In the genomic region with DNA sequence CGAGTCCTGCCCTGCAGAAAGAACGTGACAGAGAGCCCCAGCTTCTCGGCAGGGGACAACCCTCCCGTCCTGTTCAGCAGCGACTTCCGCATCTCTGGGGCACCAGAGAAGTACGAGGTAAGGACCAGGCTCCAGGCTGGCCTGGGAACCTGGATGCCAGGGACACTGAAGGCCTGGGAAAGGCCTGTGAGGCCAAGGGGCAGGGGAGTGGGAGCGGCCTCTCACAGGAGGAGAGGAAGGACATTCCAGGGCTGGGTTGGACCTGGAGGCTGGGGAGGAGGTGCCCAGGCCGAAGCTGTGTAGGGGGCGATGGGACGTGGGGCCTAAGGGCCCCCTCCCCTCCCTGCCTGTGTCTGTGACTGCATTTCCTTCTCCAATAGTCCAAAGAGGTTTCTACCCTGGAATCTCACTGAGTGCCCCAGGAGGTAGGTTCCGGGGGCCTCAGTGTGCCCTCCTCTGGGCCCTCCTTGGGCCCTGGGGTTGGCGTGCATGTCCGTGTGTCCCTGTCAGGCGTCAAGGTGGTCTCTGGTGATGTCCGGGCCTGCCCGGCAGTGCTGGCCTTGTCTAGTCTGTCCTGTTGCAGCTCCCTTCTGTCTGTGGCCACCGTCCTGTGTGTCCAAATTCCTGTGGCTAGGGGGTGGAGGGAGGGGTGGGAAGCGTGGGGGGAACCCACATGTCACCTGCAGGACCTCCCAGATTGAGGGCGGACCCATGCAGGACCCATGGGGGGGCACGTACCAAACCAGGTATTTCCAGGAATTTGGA, we compare ENCODE assay signal across 18 cellular contexts. TPM values are rescaled to one million over a fixed set of nuclear protein-coding genes. Genes with fewer than 3 reads are reported as not detected.
DNase-seq lines count a peak whose midpoint lies in the region; ATAC-seq, FAIRE-seq and TF ChIP-seq lines count a peak whose summit lies in the region.
"Had no signal": no experiment of that assay in that cellular context is flagged by ENCODE, and none has a peak within 500 bp of the region (broad histone marks: within the 10 kb centered on the region; RNA-seq: fewer than 3 reads in every experiment).

No MANE protein-coding gene starts in this region.

- peaks cover 19% of the 10 kb centered on the region for H3K27me3 Mint-ChIP-seq in dendritic cell treated with granulocyte-macrophage colony-stimulating factor and Interleukin-4, amounts not matched to agents 40 ng/mL and 50 ng/mL, for 4 days
- no peaks in the 10 kb centered on the region for H3K27me3 Mint-ChIP-seq in mesothelial cell of epicardium (ENCODE audit: low read depth)

- no peak overlapping the region for H2BK5ac ChIP-seq in IMR-90 (ENCODE audit: low read depth, low read length, poor library complexity, severe bottlenecking)

- H3K4me1 Mint-ChIP-seq in dendritic cell treated with granulocyte-macrophage colony-stimulating factor and Interleukin-4, amounts not matched to agents 40 ng/mL and 50 ng/mL, for 4 days (ENCODE audit: low read depth) = peaks cover 44% of the 10 kb centered on the region
- peaks cover 71% of the 10 kb centered on the region for H3K4me1 Mint-ChIP-seq in mesothelial cell of epicardium

- no peak overlapping the region for H4K8ac ChIP-seq in IMR-90 (ENCODE audit: low read depth in 2 of 2, low read length in 2 of 2)

- no peaks in the 10 kb centered on the region for H3K9me1 ChIP-seq in IMR-90 (ENCODE audit: insufficient read depth, low read length)

- no peaks in the 10 kb centered on the region; the same call in 1 of the 2 replicates for H3K27me3 ChIP-seq in IMR-90 (ENCODE audit: control insufficient read depth, insufficient read depth, low read length)
- H3K27me3 ChIP-seq: Peyer's patch had no signal

- no peak overlapping the region for H3K27ac ChIP-seq in IMR-90 (ENCODE audit: insufficient read depth, low read length)
- H3K27ac ChIP-seq: Peyer's patch had no signal

- no TSS peak for BruUV-seq in IMR-90 (replicated peaks; lab: Mats Ljungman, UMichigan)

- WGBS in IMR-90 (ENCODE audit: extremely low coverage in 2 of 2, insufficient read length in 1 of 2), 2 experiments = 68% methylated on average over 9 of the region's 21 CpGs; no CpG with 5 or more reads in 1 of the 2 experiments

- H2BK20ac ChIP-seq in IMR-90 (ENCODE audit: low read depth, low read length) = no peak overlapping the region

- no peak overlapping the region for H2AK9ac ChIP-seq in IMR-90 (replicated peaks; ENCODE audit: low read depth, low read length, poor library complexity)

- FAIRE-seq in urothelium cell line (lab: Jason Lieb, UNC) (no peak), GM19239 (lab: Jason Lieb, UNC) (no peak)

- no peak overlapping the region for H4K91ac ChIP-seq in IMR-90 (ENCODE audit: insufficient read depth, low read depth, low read length)

- H3K23ac ChIP-seq in IMR-90 (ENCODE audit: low read depth, low read length) = no peak overlapping the region

- dilution Hi-C loops in IMR-90 (cut with HindIII; ENCODE audit: low sequenced_read_pairs, unreplicated experiment) = no loop called here

- H3K79me1 ChIP-seq in IMR-90 (ENCODE audit: low read depth in 1 of 2, low read length in 2 of 2) = no peaks in the 10 kb centered on the region

- no peak overlapping the region for H2BK15ac ChIP-seq in IMR-90 (ENCODE audit: low read depth, low read length)

- TF ChIP-seq CTCF in IMR-90 (conservative IDR thresholded peaks at IDR 0.05; ENCODE audit: low read depth, low read length) = no peak
- no peak for TF ChIP-seq CTCF in mesothelial cell of epicardium (IDR thresholded peaks at IDR 0.05; ENCODE audit: unreplicated experiment)

- H3K36me3 ChIP-seq in IMR-90 (ENCODE audit: control insufficient read depth, insufficient read depth, low read length) = no peaks in the 10 kb centered on the region
- H3K36me3 ChIP-seq: Peyer's patch had no signal

- no peak overlapping the region for H3K14ac ChIP-seq in IMR-90 (replicated peaks; ENCODE audit: low read depth, low read length)

- peak overlapping the region; percentile 48 for H3K27ac Mint-ChIP-seq in dendritic cell treated with granulocyte-macrophage colony-stimulating factor and Interleukin-4, amounts not matched to agents 40 ng/mL and 50 ng/mL, for 4 days
- H3K27ac Mint-ChIP-seq in mesothelial cell of epicardium = peak overlapping the region; percentile 98

- H4K5ac ChIP-seq in IMR-90 (ENCODE audit: low read depth, low read length) = no peak overlapping the region

- H2AK5ac ChIP-seq in IMR-90 (ENCODE audit: low read depth, low read length) = no peak overlapping the region

- POLR2A ChIA-PET in IMR-90 (lab: Charles Lee; ENCODE audit: unreplicated experiment) = no interaction called here

- intact Hi-C loops in IMR-90 (cut with micrococcal nuclease) = no loop called here
- intact Hi-C loops in dendritic cell treated with granulocyte-macrophage colony-stimulating factor and Interleukin-4, amounts not matched to agents 40 ng/mL and 50 ng/mL, for 4 days (cut with micrococcal nuclease) = no loop called here

- ATAC-seq in IMR-90 (ENCODE audit: low read depth) = no peak

- H3K18ac ChIP-seq in IMR-90 (ENCODE audit: low read depth, low read length) = no peak overlapping the region

- no peaks in the 10 kb centered on the region for H3K36me3 Mint-ChIP-seq in dendritic cell treated with granulocyte-macrophage colony-stimulating factor and Interleukin-4, amounts not matched to agents 40 ng/mL and 50 ng/mL, for 4 days (ENCODE audit: low read depth)
- no peaks in the 10 kb centered on the region for H3K36me3 Mint-ChIP-seq in mesothelial cell of epicardium

- no peak for TF ChIP-seq POLR2A in IMR-90 (IDR thresholded peaks at IDR 0.05; ENCODE audit: low read depth, low read length)

- no peaks in the 10 kb centered on the region for H3K4me1 ChIP-seq in IMR-90 (ENCODE audit: control insufficient read depth, insufficient read depth, low read length)
- H3K4me1 ChIP-seq: Peyer's patch had no signal

- H3K9me3 ChIP-seq in IMR-90 (ENCODE audit: control insufficient read depth, insufficient read depth, low read length) = no peaks in the 10 kb centered on the region
- H3K9me3 ChIP-seq: Peyer's patch had no signal

- no peak overlapping the region for H3K56ac ChIP-seq in IMR-90 (ENCODE audit: extremely low read depth, insufficient read depth, low read length)

- TF ChIP-seq RAD21 in IMR-90 (IDR thresholded peaks at IDR 0.05; ENCODE audit: low read length) = no peak

- H3K9ac ChIP-seq in IMR-90 (ENCODE audit: low read depth, low read length) = no peak overlapping the region

- no peak overlapping the region for H3K4ac ChIP-seq in IMR-90 (ENCODE audit: low read depth, low read length)

- no peak overlapping the region for H2BK120ac ChIP-seq in IMR-90 (ENCODE audit: low read depth, low read length)

- CTCF ChIA-PET in IMR-90 (lab: Yijun Ruan, JAX) = no interaction called here

- in situ Hi-C loops in IMR-90 (cut with MboI; ENCODE audit: low sequenced_read_pairs) = no loop called here

- H3K4me3 Mint-ChIP-seq in dendritic cell treated with granulocyte-macrophage colony-stimulating factor and Interleukin-4, amounts not matched to agents 40 ng/mL and 50 ng/mL, for 4 days = no peak overlapping the region
- H3K4me3 Mint-ChIP-seq in mesothelial cell of epicardium = peak overlapping the region; percentile 39

- H3K4me2 ChIP-seq in IMR-90 (ENCODE audit: low read depth, low read length) = no peak overlapping the region

- no peaks in the 10 kb centered on the region for H4K20me1 ChIP-seq in IMR-90 (ENCODE audit: insufficient read depth, low read length)

- no peak for DNase-seq in IMR-90
- no peak for DNase-seq in mesothelial cell of epicardium (ENCODE audit: low spot score in 2 of 2, unreplicated experiment in 2 of 2)
- peak; percentile 71 for DNase-seq in urothelium cell line (ENCODE audit: low spot score)
- DNase-seq in GM19239 (ENCODE audit: insufficient read length, low spot score) = no peak
- no peak for DNase-seq in OCI-M1 (lab: John Stamatoyannopoulos, UW)
- no peak for DNase-seq in OCI-M2 (lab: John Stamatoyannopoulos, UW; ENCODE audit: unreplicated experiment)
- DNase-seq: DMS 273 treated with DMSO at 0.1 percent for 48 hours; EL; HCEC 1CT; NCI-H1436 treated with DMSO at 0.1 percent for 48 hours; NCI-H226; NCI-H69; NK-92 treated with Interleukin-12 subunit alpha and Interleukin-12 subunit beta, amount 100 ng/mL, for 24 hours; Peyer's patch; SW 1271 had no signal

- no peak overlapping the region for H3K4me3 ChIP-seq in IMR-90 (ENCODE audit: insufficient read depth, low read depth, low read length)
- H3K4me3 ChIP-seq: Peyer's patch had no signal

- no peaks in the 10 kb centered on the region for H3K9me3 Mint-ChIP-seq in dendritic cell treated with granulocyte-macrophage colony-stimulating factor and Interleukin-4, amounts not matched to agents 40 ng/mL and 50 ng/mL, for 4 days
- no peaks in the 10 kb centered on the region for H3K9me3 Mint-ChIP-seq in mesothelial cell of epicardium

- peak overlapping the region; percentile 32 for H2AFZ ChIP-seq in IMR-90 (replicated peaks; ENCODE audit: low read length, poor library complexity)

TF ChIP-seq in IMR-90, 13 proteins besides CTCF, POLR2A, EP300 and RAD21 (continues in another document):
- no peak for TF ChIP-seq RCOR1 (IDR thresholded peaks at IDR 0.05; ENCODE audit: insufficient replicate concordance, low read length)

RNA-seq across cellular contexts. Expression of a gene that starts 16.9 kb away (rescaled TPM):
- total RNA-seq in IMR-90 (2012; rRNA removed) (0.18 TPM in 1 of 2 replicates, not detected in the other), mesothelial cell of epicardium (54.6 to 59.9 TPM (median 56.3 TPM) in 3 replicates)
- 0.22 TPM in 2 replicates for polyA plus RNA-seq in IMR-90 (2012; rRNA removed)
- 0.03 TPM in 1 of 2 replicates, not detected in the other for polyA plus RNA-seq in IMR-90 (2012; cell fraction: cytosol; rRNA removed)
- polyA plus RNA-seq in IMR-90 (2012; cell fraction: nucleus; rRNA removed; ENCODE audit: low replicate concordance) = 0.06 and 0.23 TPM in 2 replicates
- polyA plus RNA-seq: AG04450, BJ had no signal

RNA-seq across cellular contexts. Expression of a gene that starts 20.1 kb away (rescaled TPM):
- total RNA-seq in IMR-90 (2012; rRNA removed) (not detected in 2 replicates), mesothelial cell of epicardium (19.2 to 26.1 TPM (median 22.7 TPM) in 3 replicates)
- not detected in 2 replicates for polyA plus RNA-seq in IMR-90 (2012; rRNA removed)
- not detected in 2 replicates for polyA plus RNA-seq in IMR-90 (2012; cell fraction: cytosol; rRNA removed)
- not detected in 2 replicates for polyA plus RNA-seq in IMR-90 (2012; cell fraction: nucleus; rRNA removed; ENCODE audit: low replicate concordance)
- polyA plus RNA-seq: AG04450, BJ had no signal

RNA-seq across cellular contexts. Expression of a gene that starts 29.8 kb away (rescaled TPM):
- total RNA-seq in IMR-90 (2012; rRNA removed) (under 0.01 TPM in 2 replicates), mesothelial cell of epicardium (1.2 to 1.6 TPM (median 1.4 TPM) in 3 replicates)
- polyA plus RNA-seq in IMR-90 (2012; rRNA removed) = not detected in 2 replicates
- polyA plus RNA-seq in IMR-90 (2012; cell fraction: cytosol; rRNA removed) = not detected in 2 replicates
- polyA plus RNA-seq in IMR-90 (2012; cell fraction: nucleus; rRNA removed; ENCODE audit: low replicate concordance) = 0.03 and 0.25 TPM in 2 replicates
- total RNA-seq: Peyer's patch had no signal
- polyA plus RNA-seq: AG04450, BJ had no signal

RNA-seq across cellular contexts. Expression of a gene that starts 35.6 kb away (rescaled TPM):
- total RNA-seq in IMR-90 (2012; rRNA removed) (not detected in 2 replicates), mesothelial cell of epicardium (0.96 to 1.3 TPM (median 1.2 TPM) in 3 replicates)
- polyA plus RNA-seq in IMR-90 (2012; rRNA removed) = not detected in 2 replicates
- polyA plus RNA-seq in IMR-90 (2012; cell fraction: cytosol; rRNA removed) = not detected in 2 replicates
- polyA plus RNA-seq in IMR-90 (2012; cell fraction: nucleus; rRNA removed; ENCODE audit: low replicate concordance) = not detected in 2 replicates
- polyA plus RNA-seq: AG04450, BJ had no signal

RNA-seq across cellular contexts. Expression of a gene that starts 43.3 kb away (rescaled TPM):
- 21.3 and 27.5 TPM in 2 replicates for total RNA-seq in IMR-90 (2012; rRNA removed)
- 65.6 and 82.5 TPM in 2 replicates for polyA plus RNA-seq in IMR-90 (2012; rRNA removed)
- polyA plus RNA-seq in IMR-90 (2012; cell fraction: cytosol; rRNA removed) = 65.8 and 106 TPM in 2 replicates
- polyA plus RNA-seq in IMR-90 (2012; cell fraction: nucleus; rRNA removed; ENCODE audit: low replicate concordance) = 185 and 211 TPM in 2 replicates
- 135 to 154 TPM (median 137 TPM) in 3 replicates for total RNA-seq in mesothelial cell of epicardium

Comparison
In these comparisons a context has a peak if more than half of its experiments do, and no peak if none do; other contexts are left out.
1. RNA of a gene that starts 16.9 kb away (total RNA-seq): 54.6 to 59.9 TPM in mesothelial cell of epicardium; 0.18 TPM in IMR-90; every median in the first group is over 10 times any median in the second.
2. RNA of a gene that starts 20.1 kb away (total RNA-seq): 19.2 to 26.1 TPM in mesothelial cell of epicardium; not detected in IMR-90; every median in the first group is over 10 times any median in the second.